18 cellular contexts compared by ENCODE assay signal in genomic region chr2:176753752-176754474, GRCh38.
DNase-seq lines count a peak whose midpoint lies in the region; ATAC-seq and TF ChIP-seq lines count a peak whose summit lies in the region.
"Had no signal": no experiment of that assay in that cellular context is flagged by ENCODE, and none has a peak within 500 bp of the region (broad histone marks: within the 10 kb centered on the region; RNA-seq: fewer than 3 reads in every experiment).

No MANE protein-coding gene starts in this region.

- no peaks in the 10 kb centered on the region for H3K9me3 ChIP-seq in gastroesophageal sphincter
- H3K9me3 ChIP-seq in upper lobe of right lung, result no peaks in the 10 kb centered on the region

- DNase-seq in DMS 273 (lab: John Stamatoyannopoulos, UW; ENCODE audit: unreplicated experiment) (peak; percentile 42), DMS 273 treated with DMSO at 0.1 percent for 48 hours (lab: John Stamatoyannopoulos, UW) (no peak), OCI-M1 (lab: John Stamatoyannopoulos, UW) (peak; percentile 29), upper lobe of right lung (no peak), superior temporal gyrus (ENCODE audit: extremely low spot score) (no peak)
- DNase-seq in stimulated activated CD4-positive, alpha-beta T cell treated with anti-CD3 and anti-CD28 coated beads, Interleukin-1b, Interleukin-23, amount 100 ng/mL, for 48 hours, result no peak
- no peak for DNase-seq in stimulated activated naive CD4-positive, alpha-beta T cell (lab: John Stamatoyannopoulos, UW)
- DNase-seq: activated CD4-positive, alpha-beta T cell treated with anti-CD3 and anti-CD28 coated beads, Interleukin-2, amount 50 U/mL, for 1 hour; DMS79 treated with DMSO at 0.1 percent for 48 hours; effector memory CD8-positive, alpha-beta T cell; glutamatergic neuron; kidney glomerular epithelial cell; natural killer cell; NCI-H2081 treated with DMSO at 0.1 percent for 48 hours; T-helper 17 cell had no signal

- ATAC-seq in gastroesophageal sphincter (peak; percentile 85), upper lobe of right lung (peak; percentile 35)
- ATAC-seq: activated T-helper 17 cell treated with anti-CD3 and anti-CD28 coated beads, Interleukin-2, amount 50 U/mL, for 72 hours; effector memory CD8-positive, alpha-beta T cell; natural killer cell; T-helper 17 cell had no signal

- TF ChIP-seq POLR2A in gastroesophageal sphincter (IDR thresholded peaks at IDR 0.05), result no peak

- TF ChIP-seq CTCF in gastroesophageal sphincter (IDR thresholded peaks at IDR 0.05), result no peak
- no peak for TF ChIP-seq CTCF in upper lobe of right lung (IDR thresholded peaks at IDR 0.05)

- no peak overlapping the region for H3K4me3 ChIP-seq in gastroesophageal sphincter
- H3K4me3 ChIP-seq in upper lobe of right lung, result no peak overlapping the region

- H3K4me1 ChIP-seq in gastroesophageal sphincter (peaks cover 0 to 5% (median 0%) of the 10 kb centered on the region in 3 donors), upper lobe of right lung (no peaks in the 10 kb centered on the region)

- H3K27me3 ChIP-seq in gastroesophageal sphincter, result no peaks in the 10 kb centered on the region
- no peaks in the 10 kb centered on the region for H3K27me3 ChIP-seq in upper lobe of right lung

- H3K36me3 ChIP-seq in gastroesophageal sphincter (no peaks in the 10 kb centered on the region), upper lobe of right lung (no peaks in the 10 kb centered on the region)

- TF ChIP-seq EP300 in gastroesophageal sphincter (IDR thresholded peaks at IDR 0.05), result no peak

- no peak overlapping the region for H3K27ac ChIP-seq in gastroesophageal sphincter
- no peak overlapping the region for H3K27ac ChIP-seq in upper lobe of right lung
- H3K27ac ChIP-seq: 22Rv1 had no signal

- intact Hi-C loops in upper lobe of right lung (cut with DNase I), result no loop called here

- WGBS in gastroesophageal sphincter (ENCODE audit: low coverage in 1 of 2), 2 donors, result 25 to 51% methylated on average over 2 of the region's 2 CpGs

Comparison
In these comparisons a context has a peak if more than half of its experiments do, and no peak if none do; other contexts are left out.
1. DNase-seq: peak in DMS 273 (single experiment) and OCI-M1 (single experiment); none in DMS 273 treated with DMSO at 0.1 percent for 48 hours (single experiment), upper lobe of right lung (single experiment), superior temporal gyrus (single experiment), stimulated activated CD4-positive, alpha-beta T cell treated with anti-CD3 and anti-CD28 coated beads, Interleukin-1b, Interleukin-23, amount 100 ng/mL, for 48 hours (single experiment) and stimulated activated naive CD4-positive, alpha-beta T cell (0 of 6).